9 cellular contexts compared by ENCODE assay signal in the genomic region with DNA sequence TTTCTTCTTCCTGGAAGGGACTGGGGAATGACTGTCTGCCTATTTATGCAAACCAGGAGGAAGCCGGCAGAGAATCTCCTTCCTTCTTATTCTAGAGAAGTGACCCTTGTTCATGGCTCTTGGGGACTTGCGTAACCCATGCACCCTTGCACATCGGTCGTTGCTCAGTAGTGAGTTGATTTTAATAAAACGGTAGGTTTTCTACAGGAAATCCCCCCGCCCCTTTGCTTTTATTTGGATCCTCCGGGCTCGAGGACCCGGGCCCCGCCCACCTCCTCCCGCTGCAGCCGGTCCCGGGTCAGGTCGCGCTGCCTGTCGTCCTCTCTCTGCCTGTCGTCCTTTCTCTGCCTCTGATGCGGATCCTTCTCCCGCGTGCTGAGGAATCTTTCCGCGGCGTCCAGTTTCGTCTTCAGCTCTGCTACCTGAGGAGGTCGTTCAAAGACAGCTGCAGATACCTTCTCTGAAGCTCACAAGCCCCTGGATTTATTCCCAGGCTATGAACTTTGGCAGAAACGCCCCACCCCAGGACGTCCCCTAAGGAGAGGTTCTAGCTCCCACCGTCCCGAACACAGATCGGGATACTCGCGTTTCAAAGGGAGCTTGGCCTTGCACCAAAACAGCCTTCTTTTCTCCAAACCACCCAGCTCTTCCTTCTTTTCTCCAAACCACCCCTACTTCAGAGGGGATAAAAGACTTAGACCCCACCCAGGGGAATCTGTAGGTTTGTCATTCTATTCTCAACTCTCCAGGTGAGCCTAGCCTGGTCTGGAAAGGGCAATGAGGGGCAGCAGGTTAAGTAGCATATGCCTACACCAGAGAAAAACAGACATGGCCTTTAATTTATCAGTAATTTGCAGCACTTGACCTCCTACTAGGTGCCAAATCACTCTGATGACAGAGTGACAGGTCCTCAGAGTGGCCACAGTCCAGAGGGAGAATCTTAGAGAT. TPM values are rescaled to one million over a fixed set of nuclear protein-coding genes. Genes with fewer than 3 reads are reported as not detected.
A peak's percentile ranks its signal among the peaks of the same experiment; 100 is the strongest.
DNase-seq lines count a peak whose midpoint lies in the region; ATAC-seq and TF ChIP-seq lines count a peak whose summit lies in the region.
"Had no signal": no experiment of that assay in that cellular context is flagged by ENCODE, and none has a peak within 500 bp of the region (broad histone marks: within the 10 kb centered on the region; RNA-seq: fewer than 3 reads in every experiment).

No MANE protein-coding gene starts in this region.

- no peaks in the 10 kb centered on the region for H3K27me3 Mint-ChIP-seq in CD4-positive, alpha-beta memory T cell

- CTCF ChIA-PET in CD4-positive, alpha-beta memory T cell (lab: Charles Lee; ENCODE audit: partially characterized antibody) = interaction anchor here (1.0 to 5.0 kb wide), 8 partner anchors 8 to 93 kb away, joined by 3 to 38 read pairs (median 4); no protein-coding TSS in a partner anchor

- H3K9me3 ChIP-seq in CD4-positive, alpha-beta memory T cell (ENCODE audit: control insufficient read depth in 1 of 2, low read length in 2 of 2) = no peaks in the 10 kb centered on the region
- no peaks in the 10 kb centered on the region for H3K9me3 ChIP-seq in prostate gland

- 8% methylated on average over 32 of the region's 32 CpGs for WGBS in prostate gland

- no peaks in the 10 kb centered on the region for H3K36me3 Mint-ChIP-seq in CD4-positive, alpha-beta memory T cell

- intact Hi-C loops in CD4-positive, alpha-beta memory T cell (cut with micrococcal nuclease) = loop anchor here (1.0 to 2.0 kb wide), 2 partner anchors 9 to 24 kb away; no protein-coding TSS in a partner anchor
- intact Hi-C loops in left cardiac atrium (cut with DNase I) = no loop called here
- intact Hi-C loops in prostate gland (cut with DNase I) = no loop called here

- H3K4me1 ChIP-seq in CD4-positive, alpha-beta memory T cell (ENCODE audit: insufficient read depth, low read length) = peaks cover 55% of the 10 kb centered on the region
- H3K4me1 ChIP-seq in prostate gland (replicated peaks) = no peaks in the 10 kb centered on the region

- no peaks in the 10 kb centered on the region for H3K27me3 ChIP-seq in CD4-positive, alpha-beta memory T cell (ENCODE audit: insufficient read depth, low read length)
- no peaks in the 10 kb centered on the region for H3K27me3 ChIP-seq in prostate gland (replicated peaks; ENCODE audit: insufficient read depth)

- ATAC-seq in left cardiac atrium (peak in 1 of 2 donors; percentile 73), GM21526 (IDR thresholded peaks at IDR 0.05; ENCODE audit: low FRiP score, unreplicated experiment) (no peak)
- ATAC-seq: HCT116 had no signal

- no peak for TF ChIP-seq POLR2A in NB4 (IDR thresholded peaks at IDR 0.05; ENCODE audit: extremely low read depth, insufficient read length)
- no peak for TF ChIP-seq POLR2A in prostate gland (IDR thresholded peaks at IDR 0.05)

- H3K4me3 ChIP-seq in CD4-positive, alpha-beta memory T cell (ENCODE audit: low read length in 2 of 2) = peak overlapping the region; percentile 33 to 51
- peak overlapping the region; percentile 54 for H3K4me3 ChIP-seq in NB4 (ENCODE audit: low read depth, low read length)
- peak overlapping the region; percentile 0 to 22 for H3K4me3 ChIP-seq in prostate gland

- H3K27ac ChIP-seq in CD4-positive, alpha-beta memory T cell (ENCODE audit: low read depth, low read length) = peak overlapping the region; percentile 1
- H3K27ac ChIP-seq in prostate gland = no peak overlapping the region

- peaks cover 34 to 54% (median 47%) of the 10 kb centered on the region in 4 donors for H3K4me1 Mint-ChIP-seq in CD4-positive, alpha-beta memory T cell

- peak overlapping the region; percentile 88 to 97 (median 94) for H3K4me3 Mint-ChIP-seq in CD4-positive, alpha-beta memory T cell

- POLR2A ChIA-PET in CD4-positive, alpha-beta memory T cell (lab: Charles Lee; ENCODE audit: partially characterized antibody) = interaction anchor here (0.9 to 3.4 kb wide), 2 partner anchors 10 to 26 kb away, joined by 3 to 21 read pairs; no protein-coding TSS in a partner anchor

- H3K27ac Mint-ChIP-seq in CD4-positive, alpha-beta memory T cell = peak overlapping the region; percentile 30 to 94 (median 90)

- TF ChIP-seq CTCF in NB4 (IDR thresholded peaks at IDR 0.05; ENCODE audit: low read depth, low read length) (no peak), prostate gland (IDR thresholded peaks at IDR 0.05) (no peak)

- H3K36me3 ChIP-seq in CD4-positive, alpha-beta memory T cell (ENCODE audit: insufficient read depth, low read length) = no peaks in the 10 kb centered on the region
- H3K36me3 ChIP-seq in prostate gland = no peaks in the 10 kb centered on the region

- peak in 3 of 5 donors; percentile 16 to 25 (median 19) for DNase-seq in CD4-positive, alpha-beta memory T cell
- DNase-seq in NB4 (ENCODE audit: low read depth) (peak; percentile 89), left cardiac atrium (peak; percentile 33), prostate gland (ENCODE audit: low spot score) (no peak), T1000 (lab: John Stamatoyannopoulos, UW) (no peak), middle frontal gyrus (ENCODE audit: extremely low spot score, low spot score) (no peak)
- peak; percentile 25 for DNase-seq in activated naive CD4-positive, alpha-beta T cell treated with anti-CD3 and anti-CD28 coated beads, Interleukin-2, amount 50 U/mL, for 16 hours

- no peaks in the 10 kb centered on the region for H3K9me3 Mint-ChIP-seq in CD4-positive, alpha-beta memory T cell

RNA-seq across cellular contexts. Expression of a gene that starts 7.0 kb away (rescaled TPM):
- total RNA-seq in CD4-positive, alpha-beta memory T cell = under 1 TPM; 0.38 to 0.55 TPM
- under 1 TPM; 0.52 to 0.55 TPM for polyA plus RNA-seq in CD4-positive, alpha-beta memory T cell
- under 1 TPM in 1 of 2 donors, not detected in 1; 0.15 TPM for total RNA-seq in left cardiac atrium
- not detected for total RNA-seq in prostate gland

Comparison
In these comparisons a context has a peak if more than half of its experiments do, and no peak if none do; other contexts are left out.
1. DNase-seq: peak in CD4-positive, alpha-beta memory T cell (3 of 5), NB4 (single experiment), activated naive CD4-positive, alpha-beta T cell treated with anti-CD3 and anti-CD28 coated beads, Interleukin-2, amount 50 U/mL, for 16 hours (single experiment) and left cardiac atrium (single experiment); none in prostate gland (single experiment), T1000 (single experiment) and middle frontal gyrus (single experiment).
2. Peak in every context shown above with its lines, with median percentiles within 50 percentile points of each other: H3K4me3 ChIP-seq.